ENCODE assay signal across 15 cellular contexts in the genomic region with DNA sequence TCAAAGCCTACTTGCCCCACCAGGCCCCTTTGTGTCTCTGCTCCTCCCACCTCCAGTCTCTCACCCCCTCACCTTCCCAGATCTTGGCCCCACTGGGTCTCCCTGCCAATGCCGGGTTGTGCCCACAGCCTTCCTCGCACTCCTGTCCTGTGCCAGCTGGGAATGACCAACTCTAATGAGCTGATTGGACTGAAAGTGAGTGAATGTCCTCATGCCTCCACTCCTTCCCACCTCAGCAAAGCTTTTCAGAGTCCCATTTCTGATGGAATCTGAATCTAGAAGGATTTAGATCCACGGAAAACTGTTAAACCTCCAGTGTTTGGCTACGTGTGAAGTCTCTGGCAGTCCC.
A peak's percentile ranks its signal among the peaks of the same experiment; 100 is the strongest.
DNase-seq lines count a peak whose midpoint lies in the region; ATAC-seq and TF ChIP-seq lines count a peak whose summit lies in the region.
"Had no signal": no experiment of that assay in that cellular context is flagged by ENCODE, and none has a peak within 500 bp of the region (broad histone marks: within the 10 kb centered on the region; RNA-seq: fewer than 3 reads in every experiment).

No MANE protein-coding gene starts in this region.

- no peaks in the 10 kb centered on the region for H3K9me3 Mint-ChIP-seq in MCF 10A (ENCODE audit: unreplicated experiment)
- H3K9me3 Mint-ChIP-seq in activated T-helper 2 cell treated with anti-CD3 and anti-CD28 coated beads, Interferon-gamma antibody, Interleukin-2, Interleukin-4, amounts not matched to agents 10 μg/mL and 5 μg/mL and 100 μg/mL, durations not matched to agents 14 hours and 24 hours and 36 hours: peaks cover 4% of the 10 kb centered on the region

- H3K9me3 ChIP-seq in GM23248 (ENCODE audit: low read depth) (no peaks in the 10 kb centered on the region), skeletal muscle satellite cell (replicated peaks; ENCODE audit: low read length) (no peaks in the 10 kb centered on the region), A673 (ENCODE audit: low read depth, low read length, poor library complexity, severe bottlenecking) (no peaks in the 10 kb centered on the region)

- 19 to 24% methylated on average over 4 of the region's 4 CpGs for WGBS in GM23248 (ENCODE audit: low coverage in 1 of 2, low lambda C conversion rate in 2 of 2, missing lambda C conversion rate in 2 of 2), 2 experiments

- in situ Hi-C loops in GM23248 (cut with MboI): no loop called here

- intact Hi-C loops in MCF 10A (cut with micrococcal nuclease): no loop called here
- intact Hi-C loops in A673 (cut with micrococcal nuclease; ENCODE audit: unreplicated experiment): no loop called here
- intact Hi-C loops in activated T-helper 2 cell treated with anti-CD3 and anti-CD28 coated beads, Interferon-gamma antibody, Interleukin-2, Interleukin-4, amounts not matched to agents 10 μg/mL and 5 μg/mL and 100 μg/mL, durations not matched to agents 14 hours and 24 hours and 36 hours (cut with micrococcal nuclease): no loop called here

- DNase-seq in GM23248 (peak; percentile 42), MCF 10A (ENCODE audit: unreplicated experiment) (no peak), left lobe of liver (ENCODE audit: low spot score) (no peak), A673 (ENCODE audit: low spot score) (no peak), GM19238 (ENCODE audit: insufficient read length, low spot score) (no peak)
- no peak for DNase-seq in activated T-helper 2 cell treated with anti-CD3 and anti-CD28 coated beads, Interferon-gamma antibody, Interleukin-2, Interleukin-4, amounts not matched to agents 10 μg/mL and 5 μg/mL and 100 μg/mL, durations not matched to agents 14 hours and 24 hours and 36 hours (ENCODE audit: low spot score)
- DNase-seq: activated CD4-positive, CD25-positive, alpha-beta regulatory T cell treated with anti-CD3 and anti-CD28 coated beads, Interleukin-2, amount 50 U/mL, for 72 hours; amniotic stem cell; DND-41; kidney glomerular epithelial cell; NCI-H1092 treated with DMSO at 0.1 percent for 48 hours; nephron progenitor cell had no signal

- H2AFZ ChIP-seq in GM23248: peak overlapping the region; percentile 60

- H4K20me1 ChIP-seq in GM23248 (ENCODE audit: insufficient read depth): no peaks in the 10 kb centered on the region

- POLR2A ChIA-PET in MCF 10A (lab: Yijun Ruan, JAX): interaction anchor here (1.3 to 2.5 kb wide), 7 partner anchors 10 to 286 kb away, joined by 3 to 9 read pairs (median 6); a partner anchor contains a TSS
- POLR2A ChIA-PET in A673 (lab: Charles Lee; ENCODE audit: low non-redundant PET): no interaction called here

- peak overlapping the region; percentile 30 for H3K9ac ChIP-seq in GM23248
- H3K9ac ChIP-seq in skeletal muscle satellite cell (ENCODE audit: low read depth, low read length): peak overlapping the region; percentile 41

- no TSS peak for BruUV-seq in MCF 10A (replicated peaks; lab: Mats Ljungman, UMichigan)
- BruUV-seq in A673 (replicated peaks; lab: Mats Ljungman, UMichigan): no TSS peak

- no peak overlapping the region for H3K4me3 Mint-ChIP-seq in MCF 10A (ENCODE audit: unreplicated experiment)
- no peak overlapping the region for H3K4me3 Mint-ChIP-seq in activated T-helper 2 cell treated with anti-CD3 and anti-CD28 coated beads, Interferon-gamma antibody, Interleukin-2, Interleukin-4, amounts not matched to agents 10 μg/mL and 5 μg/mL and 100 μg/mL, durations not matched to agents 14 hours and 24 hours and 36 hours (ENCODE audit: low read depth)
- H3K4me3 Mint-ChIP-seq: B cell, nephron progenitor cell had no signal

- H3K36me3 ChIP-seq in GM23248 (ENCODE audit: low read depth): no peaks in the 10 kb centered on the region
- H3K36me3 ChIP-seq in skeletal muscle satellite cell (ENCODE audit: insufficient read depth, low read length): no peaks in the 10 kb centered on the region
- no peaks in the 10 kb centered on the region for H3K36me3 ChIP-seq in A673 (ENCODE audit: insufficient read depth, low read length, poor library complexity, severe bottlenecking)

- CTCF ChIA-PET in MCF 10A (lab: Yijun Ruan, JAX): interaction anchor here (0.6 to 1.8 kb wide), 5 partner anchors 17 to 107 kb away, joined by 3 to 6 read pairs (median 4); no protein-coding TSS in a partner anchor
- CTCF ChIA-PET in A673 (lab: Charles Lee): no interaction called here

- H3F3A ChIP-seq in GM23248 (ENCODE audit: insufficient read depth): peaks cover 12% of the 10 kb centered on the region; the same call in 1 of the 2 replicates

- H3K27me3 Mint-ChIP-seq in MCF 10A (ENCODE audit: insufficient read depth, unreplicated experiment): no peaks in the 10 kb centered on the region
- no peaks in the 10 kb centered on the region for H3K27me3 Mint-ChIP-seq in activated T-helper 2 cell treated with anti-CD3 and anti-CD28 coated beads, Interferon-gamma antibody, Interleukin-2, Interleukin-4, amounts not matched to agents 10 μg/mL and 5 μg/mL and 100 μg/mL, durations not matched to agents 14 hours and 24 hours and 36 hours (ENCODE audit: low read depth)
- H3K27me3 Mint-ChIP-seq: B cell had no signal

- H3K4me3 ChIP-seq in GM23248 (no peak overlapping the region), skeletal muscle satellite cell (ENCODE audit: low read length) (no peak overlapping the region), A673 (ENCODE audit: low read depth, low read length, poor library complexity, severe bottlenecking) (no peak overlapping the region)

- H3K4me1 ChIP-seq in GM23248 (ENCODE audit: insufficient read depth) (peaks cover 34% of the 10 kb centered on the region), skeletal muscle satellite cell (ENCODE audit: control insufficient read depth, insufficient read depth, low read length) (peaks cover 15% of the 10 kb centered on the region), A673 (ENCODE audit: insufficient read depth, low read length, poor library complexity, severe bottlenecking) (no peaks in the 10 kb centered on the region)

- peaks cover 13% of the 10 kb centered on the region for H3K4me1 Mint-ChIP-seq in MCF 10A (ENCODE audit: insufficient read depth, unreplicated experiment)
- peaks cover 11% of the 10 kb centered on the region for H3K4me1 Mint-ChIP-seq in activated T-helper 2 cell treated with anti-CD3 and anti-CD28 coated beads, Interferon-gamma antibody, Interleukin-2, Interleukin-4, amounts not matched to agents 10 μg/mL and 5 μg/mL and 100 μg/mL, durations not matched to agents 14 hours and 24 hours and 36 hours (ENCODE audit: low read depth)
- H3K4me1 Mint-ChIP-seq: B cell had no signal

- peak overlapping the region; percentile 23 for H3K27ac Mint-ChIP-seq in MCF 10A (ENCODE audit: low read depth, unreplicated experiment)
- no peak overlapping the region for H3K27ac Mint-ChIP-seq in activated T-helper 2 cell treated with anti-CD3 and anti-CD28 coated beads, Interferon-gamma antibody, Interleukin-2, Interleukin-4, amounts not matched to agents 10 μg/mL and 5 μg/mL and 100 μg/mL, durations not matched to agents 14 hours and 24 hours and 36 hours
- H3K27ac Mint-ChIP-seq: B cell, nephron progenitor cell had no signal

- H3K27ac ChIP-seq in GM23248 (peak overlapping the region; percentile 72), A673 (ENCODE audit: low read depth, low read length, poor library complexity, severe bottlenecking) (no peak overlapping the region)

- H3K27me3 ChIP-seq in GM23248 (replicated peaks; ENCODE audit: insufficient read depth) (no peaks in the 10 kb centered on the region), skeletal muscle satellite cell (ENCODE audit: control insufficient read depth, insufficient read depth, low read length) (no peaks in the 10 kb centered on the region), A673 (replicated peaks; ENCODE audit: insufficient read depth, low read depth, low read length, poor library complexity) (no peaks in the 10 kb centered on the region)

- TF ChIP-seq CTCF in MCF 10A (IDR thresholded peaks at IDR 0.05; ENCODE audit: unreplicated experiment) (no peak), A673 (conservative IDR thresholded peaks at IDR 0.05; ENCODE audit: low read depth, low read length) (no peak)

- no peaks in the 10 kb centered on the region for H3K9me2 ChIP-seq in GM23248 (ENCODE audit: insufficient read depth)

- ATAC-seq in left lobe of liver (peak; percentile 9), GM18858 (IDR thresholded peaks at IDR 0.05; ENCODE audit: unreplicated experiment) (no peak)

- H3K79me2 ChIP-seq in GM23248 (ENCODE audit: insufficient read depth): no peaks in the 10 kb centered on the region

- H3K36me3 Mint-ChIP-seq in MCF 10A (ENCODE audit: insufficient read depth, unreplicated experiment): no peaks in the 10 kb centered on the region
- H3K36me3 Mint-ChIP-seq in activated T-helper 2 cell treated with anti-CD3 and anti-CD28 coated beads, Interferon-gamma antibody, Interleukin-2, Interleukin-4, amounts not matched to agents 10 μg/mL and 5 μg/mL and 100 μg/mL, durations not matched to agents 14 hours and 24 hours and 36 hours (ENCODE audit: low read depth): no peaks in the 10 kb centered on the region

- peak overlapping the region; percentile 43 for H3K4me2 ChIP-seq in GM23248 (ENCODE audit: unreplicated experiment)
- H3K4me2 ChIP-seq in skeletal muscle satellite cell (ENCODE audit: low read length): peak overlapping the region; percentile 61
